8 cellular contexts compared by ENCODE assay signal in genomic region chr16:11915644-11916523, GRCh38. TPM values are rescaled to one million over a fixed set of nuclear protein-coding genes. Genes with fewer than 3 reads are reported as not detected.
DNase-seq lines count a peak whose midpoint lies in the region; ATAC-seq, FAIRE-seq and TF ChIP-seq lines count a peak whose summit lies in the region.

Gene GSPT1, minus strand, starts transcription at chr16:11915956. Its CDS starts 236 bp downstream, at chr16:11915720.

- H3K36me3 ChIP-seq in body of pancreas (replicated peaks in 1 of 2; ENCODE audit: insufficient read depth in 1 of 2, low read depth in 2 of 2), result no peaks in the 10 kb centered on the region
- H3K36me3 ChIP-seq in sigmoid colon, result no peaks in the 10 kb centered on the region

- H3K9me3 ChIP-seq in body of pancreas (no peaks in the 10 kb centered on the region), sigmoid colon (no peaks in the 10 kb centered on the region)

- peak in 2 of 4 donors; percentile 53 to 79 for TF ChIP-seq EP300 in sigmoid colon (IDR thresholded peaks at IDR 0.05)

- H3K27me3 ChIP-seq in body of pancreas (no peaks in the 10 kb centered on the region), sigmoid colon (no peaks in the 10 kb centered on the region)

- TF ChIP-seq POLR2A in body of pancreas (IDR thresholded peaks at IDR 0.05), result peak; percentile 91 to 96 (median 95)
- TF ChIP-seq POLR2A in sigmoid colon (IDR thresholded peaks at IDR 0.05), result peak; percentile 81 to 90

- ATAC-seq in GM18519 (IDR thresholded peaks at IDR 0.05; ENCODE audit: low FRiP score, unreplicated experiment), result peak; percentile 71
- peak; percentile 69 for ATAC-seq in HG03060 (IDR thresholded peaks at IDR 0.05; ENCODE audit: low read depth, unreplicated experiment)
- peak; percentile 94 for ATAC-seq in body of pancreas

- H3K27ac ChIP-seq in body of pancreas (peak within 1 kb of the TSS; percentile 83 to 97 (median 91)), sigmoid colon (peak within 1 kb of the TSS; percentile 95 to 98 (median 97))

- WGBS in body of pancreas, 2 donors, result 1 to 10% methylated on average over 8 to 75 of the region's 84 CpGs
- WGBS in sigmoid colon, 2 donors, result 0 to 1% methylated on average over 84 of the region's 84 CpGs

- peak in 3 of 7 experiments; percentile 17 to 35 (median 33) for TF ChIP-seq CTCF in body of pancreas (IDR thresholded peaks at IDR 0.05)
- peak in 2 of 4 experiments; percentile 15 to 35 for TF ChIP-seq CTCF in sigmoid colon (IDR thresholded peaks at IDR 0.05)

- H3K4me3 ChIP-seq in body of pancreas (peak within 1 kb of the TSS; percentile 61 to 88), sigmoid colon (peak within 1 kb of the TSS; percentile 71 to 98 (median 90))

- intact Hi-C loops in body of pancreas (cut with DNase I), result no loop called here
- intact Hi-C loops in sigmoid colon (cut with DNase I), result loop anchor here (1.0 to 5.0 kb wide), 4 partner anchors 61 to 174 kb away; partner anchors contain the start of genes RSL1D1, SNX29, TXNDC11 and ZC3H7A

- H3K4me1 ChIP-seq in body of pancreas (peaks cover 45% of the 10 kb centered on the region), sigmoid colon (peaks cover 0 to 42% (median 41%) of the 10 kb centered on the region in 4 donors)

- FAIRE-seq in TTC549 (lab: Jason Lieb, UNC), result peak; percentile 37

- DNase-seq in A172 (ENCODE audit: low spot score), result peak; percentile 96
- DNase-seq in NCI-H2107 treated with DMSO at 0.1 percent for 48 hours (lab: John Stamatoyannopoulos, UW; ENCODE audit: unreplicated experiment), result peak; percentile 97
- DNase-seq in body of pancreas, result peak; percentile 98 to 99 (median 98)
- DNase-seq in iPS DF 19.7 (ENCODE audit: low read depth, low spot score), result peak; percentile 98
- DNase-seq in sigmoid colon, result peak; percentile 99

RNA-seq across cellular contexts. Expression of gene GSPT1, which starts in this region (rescaled TPM):
- total RNA-seq in A172 (2014; rRNA removed; shearing (Covaris generic)), result 124 and 161 TPM in 2 replicates
- 10 to 100 TPM; 22.4 to 43.6 TPM for total RNA-seq in body of pancreas
- total RNA-seq in sigmoid colon, result 10 to 100 TPM; 51.8 to 73.5 (median 52.3) TPM
- polyA plus RNA-seq in sigmoid colon, result 10 to 100 TPM; 43.8 to 55.3 (median 51.1) TPM

Comparison
In these comparisons a context has a peak if more than half of its experiments do, and no peak if none do; other contexts are left out.
1. Peak in every context shown above with its lines: DNase-seq, ATAC-seq, H3K4me3 ChIP-seq and H3K27ac ChIP-seq.